In the genomic region with DNA sequence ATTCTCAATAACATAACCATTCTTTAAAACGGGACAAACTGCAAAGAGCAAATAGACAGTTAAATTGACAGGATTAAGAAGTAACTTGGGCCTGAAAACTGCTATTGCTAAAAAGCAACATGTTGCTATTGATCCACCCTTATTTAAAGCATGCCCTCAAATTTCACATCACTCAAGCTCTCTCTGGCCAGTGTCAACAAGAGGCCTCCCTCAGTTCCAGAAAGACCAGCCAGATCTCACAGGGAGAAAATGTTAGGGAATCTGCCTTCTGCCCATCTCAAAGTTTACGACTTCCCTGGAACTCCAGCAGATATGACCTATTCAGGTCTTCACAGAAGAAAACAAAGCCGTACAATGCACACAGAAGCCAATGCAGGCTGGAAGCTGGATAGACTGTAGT, we compare ENCODE assay signal across 2 cellular contexts.
TF ChIP-seq lines count a peak whose summit lies in the region.

No MANE protein-coding gene starts in this region.

TF ChIP-seq in SK-N-SH, 30 proteins besides CTCF, POLR2A, EP300 and RAD21:
- TF ChIP-seq USF1 (IDR thresholded peaks at IDR 0.05; ENCODE audit: borderline replicate concordance, low read depth) (no peak), FOXJ3 (CRISPR knock-in tag; IDR thresholded peaks at IDR 0.05) (no peak), EZH2phosphoT487 (IDR thresholded peaks at IDR 0.05; ENCODE audit: borderline replicate concordance, low read depth) (no peak), MEF2A (IDR thresholded peaks at IDR 0.05; ENCODE audit: borderline replicate concordance, low read depth) (no peak), RFX5 (IDR thresholded peaks at IDR 0.05; ENCODE audit: low read length) (no peak), YY1 (IDR thresholded peaks at IDR 0.05; ENCODE audit: low read depth) (no peak), TCF12 (IDR thresholded peaks at IDR 0.05) (no peak), ZBTB33 (IDR thresholded peaks at IDR 0.05; ENCODE audit: borderline replicate concordance, low read depth) (no peak), SMC3 (IDR thresholded peaks at IDR 0.05; ENCODE audit: low read depth, low read length) (no peak), FOSL2 (IDR thresholded peaks at IDR 0.05; ENCODE audit: borderline replicate concordance, low read depth) (no peak)
- TF ChIP-seq, protein P1, sequence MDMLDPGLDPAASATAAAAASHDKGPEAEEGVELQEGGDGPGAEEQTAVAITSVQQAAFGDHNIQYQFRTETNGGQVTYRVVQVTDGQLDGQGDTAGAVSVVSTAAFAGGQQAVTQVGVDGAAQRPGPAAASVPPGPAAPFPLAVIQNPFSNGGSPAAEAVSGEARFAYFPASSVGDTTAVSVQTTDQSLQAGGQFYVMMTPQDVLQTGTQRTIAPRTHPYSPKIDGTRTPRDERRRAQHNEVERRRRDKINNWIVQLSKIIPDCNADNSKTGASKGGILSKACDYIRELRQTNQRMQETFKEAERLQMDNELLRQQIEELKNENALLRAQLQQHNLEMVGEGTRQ (IDR thresholded peaks at IDR 0.05; ENCODE audit: borderline replicate concordance, low read depth, low read length) = no peak
- TF ChIP-seq, protein P2, sequence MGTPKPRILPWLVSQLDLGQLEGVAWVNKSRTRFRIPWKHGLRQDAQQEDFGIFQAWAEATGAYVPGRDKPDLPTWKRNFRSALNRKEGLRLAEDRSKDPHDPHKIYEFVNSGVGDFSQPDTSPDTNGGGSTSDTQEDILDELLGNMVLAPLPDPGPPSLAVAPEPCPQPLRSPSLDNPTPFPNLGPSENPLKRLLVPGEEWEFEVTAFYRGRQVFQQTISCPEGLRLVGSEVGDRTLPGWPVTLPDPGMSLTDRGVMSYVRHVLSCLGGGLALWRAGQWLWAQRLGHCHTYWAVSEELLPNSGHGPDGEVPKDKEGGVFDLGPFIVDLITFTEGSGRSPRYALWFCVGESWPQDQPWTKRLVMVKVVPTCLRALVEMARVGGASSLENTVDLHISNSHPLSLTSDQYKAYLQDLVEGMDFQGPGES (IDR thresholded peaks at IDR 0.05; ENCODE audit: low read depth, low read length) = no peak

TF ChIP-seq in SK-N-SH treated with all-trans-retinoic acid at 6 μM for 48 hours, 23 proteins besides CTCF, POLR2A, EP300 and RAD21:
- TF ChIP-seq PATZ1 (CRISPR knock-in tag; IDR thresholded peaks at IDR 0.05; ENCODE audit: borderline replicate concordance) = no peak
- no peak for TF ChIP-seq TSHZ2 (CRISPR knock-in tag; IDR thresholded peaks at IDR 0.05)
- TF ChIP-seq PPARA (CRISPR knock-in tag; IDR thresholded peaks at IDR 0.05; ENCODE audit: borderline replicate concordance) = no peak
- no peak for TF ChIP-seq TOX (CRISPR knock-in tag; IDR thresholded peaks at IDR 0.05; ENCODE audit: borderline replicate concordance)
- no peak for TF ChIP-seq ZNF565 (CRISPR knock-in tag; conservative IDR thresholded peaks at IDR 0.05; ENCODE audit: low read depth)
- TF ChIP-seq TCF4 (CRISPR knock-in tag; IDR thresholded peaks at IDR 0.05; ENCODE audit: borderline replicate concordance) = no peak
- no peak for TF ChIP-seq OSR1 (CRISPR knock-in tag; IDR thresholded peaks at IDR 0.05)
- TF ChIP-seq ZNF8 (CRISPR knock-in tag; IDR thresholded peaks at IDR 0.05) = no peak
- TF ChIP-seq CSRNP3 (CRISPR knock-in tag; IDR thresholded peaks at IDR 0.05) = no peak
- no peak for TF ChIP-seq GLIS3 (CRISPR knock-in tag; IDR thresholded peaks at IDR 0.05)
